11 cellular contexts compared by ENCODE assay signal in genomic region chr10:119135517-119135890, GRCh38. TPM values are rescaled to one million over a fixed set of nuclear protein-coding genes. Genes with fewer than 3 reads are reported as not detected.
DNase-seq lines count a peak whose midpoint lies in the region; ATAC-seq and TF ChIP-seq lines count a peak whose summit lies in the region.
"Had no signal": no experiment of that assay in that cellular context is flagged by ENCODE, and none has a peak within 500 bp of the region (broad histone marks: within the 10 kb centered on the region; RNA-seq: fewer than 3 reads in every experiment).

No MANE protein-coding gene starts in this region.

- no peaks in the 10 kb centered on the region for H3K9me3 Mint-ChIP-seq in activated CD4-positive, alpha-beta T cell treated with anti-CD3 and anti-CD28 coated beads for 36 hours (ENCODE audit: low read depth)
- H3K9me3 Mint-ChIP-seq in dendritic cell treated with granulocyte-macrophage colony-stimulating factor and Interleukin-4, amounts not matched to agents 40 ng/mL and 50 ng/mL, for 4 days = no peaks in the 10 kb centered on the region
- H3K9me3 Mint-ChIP-seq: memory B cell had no signal

- H3K27me3 ChIP-seq in WERI-Rb-1 (ENCODE audit: insufficient read depth, low read depth, severe bottlenecking) = no peaks in the 10 kb centered on the region

- peak; percentile 0 for ATAC-seq in activated CD4-positive, alpha-beta T cell treated with anti-CD3 and anti-CD28 coated beads for 36 hours
- ATAC-seq in HG02678 (IDR thresholded peaks at IDR 0.05; ENCODE audit: unreplicated experiment) = no peak
- ATAC-seq in HG03342 (IDR thresholded peaks at IDR 0.05; ENCODE audit: unreplicated experiment) = no peak

- POLR2A ChIA-PET in activated CD4-positive, alpha-beta T cell treated with anti-CD3 and anti-CD28 coated beads for 36 hours (lab: Charles Lee) = interaction anchor here (0.6 to 0.8 kb wide), 2 partner anchors 56 to 345 kb away, joined by 3 read pairs; no protein-coding TSS in a partner anchor

- H3K4me3 Mint-ChIP-seq in activated CD4-positive, alpha-beta T cell treated with anti-CD3 and anti-CD28 coated beads for 36 hours = no peak overlapping the region
- no peak overlapping the region for H3K4me3 Mint-ChIP-seq in dendritic cell treated with granulocyte-macrophage colony-stimulating factor and Interleukin-4, amounts not matched to agents 40 ng/mL and 50 ng/mL, for 4 days
- H3K4me3 Mint-ChIP-seq: memory B cell had no signal

- H3K4me1 Mint-ChIP-seq in activated CD4-positive, alpha-beta T cell treated with anti-CD3 and anti-CD28 coated beads for 36 hours = peaks cover 49% of the 10 kb centered on the region
- H3K4me1 Mint-ChIP-seq in dendritic cell treated with granulocyte-macrophage colony-stimulating factor and Interleukin-4, amounts not matched to agents 40 ng/mL and 50 ng/mL, for 4 days (ENCODE audit: low read depth) = peaks cover 62% of the 10 kb centered on the region

- H3K27ac Mint-ChIP-seq in activated CD4-positive, alpha-beta T cell treated with anti-CD3 and anti-CD28 coated beads for 36 hours = peak overlapping the region; percentile 69
- peak overlapping the region; percentile 61 for H3K27ac Mint-ChIP-seq in dendritic cell treated with granulocyte-macrophage colony-stimulating factor and Interleukin-4, amounts not matched to agents 40 ng/mL and 50 ng/mL, for 4 days
- H3K27ac Mint-ChIP-seq: memory B cell had no signal

- no peak for TF ChIP-seq CTCF in WERI-Rb-1 (IDR thresholded peaks at IDR 0.05; ENCODE audit: low read depth, low read length)

- H3K36me3 ChIP-seq in WERI-Rb-1 = peaks cover 45% of the 10 kb centered on the region

- peak; percentile 46 for DNase-seq in activated CD4-positive, alpha-beta T cell treated with anti-CD3 and anti-CD28 coated beads for 36 hours
- no peak for DNase-seq in activated CD4-positive, alpha-beta T cell treated with anti-CD3 and anti-CD28 coated beads, Interleukin-2, amount 50 U/mL, for 4 hours
- DNase-seq in NOMO-1 treated with DMSO at 0.1 percent for 48 hours (lab: John Stamatoyannopoulos, UW; ENCODE audit: unreplicated experiment) (peak; percentile 93), posterior vena cava (ENCODE audit: low spot score) (peak; percentile 37), WERI-Rb-1 (no peak)
- DNase-seq: 8988T, NCI-H524 had no signal

- CTCF ChIA-PET in activated CD4-positive, alpha-beta T cell treated with anti-CD3 and anti-CD28 coated beads for 36 hours (lab: Charles Lee) = interaction anchor here (0.6 to 1.0 kb wide), 2 partner anchors 63 to 139 kb away, joined by 3 to 6 read pairs; no protein-coding TSS in a partner anchor

- no peaks in the 10 kb centered on the region for H3K9me3 ChIP-seq in WERI-Rb-1 (ENCODE audit: severe bottlenecking)

- intact Hi-C loops in activated CD4-positive, alpha-beta T cell treated with anti-CD3 and anti-CD28 coated beads for 36 hours (cut with DNase I, micrococcal nuclease) = loop anchor here (1.0 to 10.0 kb wide), 2 partner anchors 41 to 519 kb away; partner anchors contain the start of gene BAG3 (in 1 of the 2)
- intact Hi-C loops in dendritic cell treated with granulocyte-macrophage colony-stimulating factor and Interleukin-4, amounts not matched to agents 40 ng/mL and 50 ng/mL, for 4 days (cut with micrococcal nuclease) = loop anchor here (5.0 kb wide), 1 partner anchor 62 kb away; no protein-coding TSS in a partner anchor
- intact Hi-C loops in posterior vena cava (cut with DNase I) = no loop called here

- H3K27ac ChIP-seq in WERI-Rb-1 = no peak overlapping the region

- H3K27me3 Mint-ChIP-seq in activated CD4-positive, alpha-beta T cell treated with anti-CD3 and anti-CD28 coated beads for 36 hours = no peaks in the 10 kb centered on the region
- H3K27me3 Mint-ChIP-seq in dendritic cell treated with granulocyte-macrophage colony-stimulating factor and Interleukin-4, amounts not matched to agents 40 ng/mL and 50 ng/mL, for 4 days = no peaks in the 10 kb centered on the region
- H3K27me3 Mint-ChIP-seq: memory B cell had no signal

- no peak overlapping the region for H3K4me3 ChIP-seq in WERI-Rb-1 (ENCODE audit: low read depth, low read length)

- H3K36me3 Mint-ChIP-seq in activated CD4-positive, alpha-beta T cell treated with anti-CD3 and anti-CD28 coated beads for 36 hours (ENCODE audit: low read depth) = peaks cover 49% of the 10 kb centered on the region
- peaks cover 57% of the 10 kb centered on the region for H3K36me3 Mint-ChIP-seq in dendritic cell treated with granulocyte-macrophage colony-stimulating factor and Interleukin-4, amounts not matched to agents 40 ng/mL and 50 ng/mL, for 4 days (ENCODE audit: low read depth)

RNA-seq across cellular contexts. Expression of gene SFXN4, which starts 30.0 kb away (rescaled TPM):
- 10 to 100 TPM; 38.7 to 44.7 TPM for total RNA-seq in activated CD4-positive, alpha-beta T cell treated with anti-CD3 and anti-CD28 coated beads for 36 hours
- total RNA-seq in posterior vena cava = 10 to 100 TPM; 10.8 to 13.5 TPM

RNA-seq across cellular contexts. Expression of gene DENND10, which starts 31.6 kb away (rescaled TPM):
- total RNA-seq in activated CD4-positive, alpha-beta T cell treated with anti-CD3 and anti-CD28 coated beads for 36 hours = 10 to 100 TPM; 20.5 to 21.9 TPM
- 10 to 100 TPM; 19.5 to 25.9 TPM for total RNA-seq in posterior vena cava

RNA-seq across cellular contexts. Expression of gene PRDX3, which starts 43.1 kb away (rescaled TPM):
- total RNA-seq in activated CD4-positive, alpha-beta T cell treated with anti-CD3 and anti-CD28 coated beads for 36 hours = 100 to 1,000 TPM; 160 to 217 TPM
- total RNA-seq in posterior vena cava = 100 to 1,000 TPM in 1 of 2 donors, 10 to 100 TPM in 1; 95.8 to 106 TPM

RNA-seq across cellular contexts. Expression of gene EIF3A, which starts 54.9 kb away (rescaled TPM):
- total RNA-seq in activated CD4-positive, alpha-beta T cell treated with anti-CD3 and anti-CD28 coated beads for 36 hours = 100 to 1,000 TPM; 132 to 150 TPM
- 100 to 1,000 TPM in 1 of 2 donors, 10 to 100 TPM in 1; 82.2 to 101 TPM for total RNA-seq in posterior vena cava

Comparison
In these comparisons a context has a peak if more than half of its experiments do, and no peak if none do; other contexts are left out.
1. DNase-seq: peak in activated CD4-positive, alpha-beta T cell treated with anti-CD3 and anti-CD28 coated beads for 36 hours (single experiment), NOMO-1 treated with DMSO at 0.1 percent for 48 hours (single experiment) and posterior vena cava (single experiment); none in activated CD4-positive, alpha-beta T cell treated with anti-CD3 and anti-CD28 coated beads, Interleukin-2, amount 50 U/mL, for 4 hours (0 of 2) and WERI-Rb-1 (single experiment).
2. intact Hi-C loops: an anchor here in activated CD4-positive, alpha-beta T cell treated with anti-CD3 and anti-CD28 coated beads for 36 hours (1.0 to 10.0 kb wide) and dendritic cell treated with granulocyte-macrophage colony-stimulating factor and Interleukin-4, amounts not matched to agents 40 ng/mL and 50 ng/mL, for 4 days (5.0 kb wide); none called in posterior vena cava.